In the genomic region with DNA sequence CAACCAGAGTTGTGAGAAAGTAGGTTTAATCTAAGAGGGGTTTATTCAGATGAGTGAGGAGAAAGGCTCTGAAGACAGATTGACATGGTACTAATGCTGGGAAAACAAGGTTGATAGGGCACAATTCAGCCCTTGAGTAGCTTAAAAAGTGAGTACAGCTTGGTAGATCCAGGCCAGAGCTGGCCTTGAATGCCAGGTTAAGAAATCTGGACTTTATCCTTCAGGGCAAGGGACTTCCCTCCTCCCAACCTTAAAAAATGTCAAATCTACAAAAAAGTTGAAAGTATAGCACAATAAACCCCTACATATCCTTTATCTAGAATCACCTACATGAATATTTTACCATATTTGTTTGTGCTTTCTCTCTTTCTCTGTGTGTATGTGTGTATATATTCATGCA, we compare ENCODE assay signal across 33 cellular contexts. TPM values are rescaled to one million over a fixed set of nuclear protein-coding genes. Genes with fewer than 3 reads are reported as not detected.
"Had no signal": no experiment of that assay in that cellular context is flagged by ENCODE, and none has a peak within 500 bp of the region (broad histone marks: within the 10 kb centered on the region; RNA-seq: fewer than 3 reads in every experiment).

No MANE protein-coding gene starts in this region.

- H2AFZ ChIP-seq: neural progenitor cell, parathyroid adenoma had no signal

- H3K36me3 Mint-ChIP-seq: natural killer cell; stimulated activated memory B cell treated with anti-CD40 and anti-IgM and Interleukin-4, amounts not matched to agents 10 μg/mL and 1 μg/mL and 100 μg/mL, for 72 hours; type B pancreatic cell had no signal

- H3K9ac ChIP-seq: neural progenitor cell, parathyroid adenoma had no signal

- H3K4me2 ChIP-seq: neural progenitor cell, smooth muscle cell had no signal

- H3K4me1 Mint-ChIP-seq: natural killer cell; nephron; neural progenitor cell; stimulated activated memory B cell treated with anti-CD40 and anti-IgM and Interleukin-4, amounts not matched to agents 10 μg/mL and 1 μg/mL and 100 μg/mL, for 72 hours; stimulated activated naive CD8-positive, alpha-beta T cell treated with anti-CD3 and anti-CD28 coated beads, Interleukin-15, amount 100 ng/mL, for 72 hours had no signal

- H3K36me3 ChIP-seq: neural progenitor cell, ovary, suprapubic skin, tibial artery, transverse colon, upper lobe of right lung, vagina had no signal

- DNase-seq: natural killer cell; occipital lobe; ovary; posterior cingulate gyrus; psoas muscle; right cardiac atrium; spleen; stimulated activated CD4-positive, alpha-beta T cell treated with anti-CD3 and anti-CD28 coated beads, Interleukin-12 subunit alpha, Interleukin-12 subunit beta, amount 100 ng/mL, for 4 hours; stimulated activated CD4-positive, alpha-beta T cell treated with anti-CD3 and anti-CD28 coated beads, Interleukin-1b, Interleukin-23, amount 100 ng/mL, for 48 hours; stimulated activated CD4-positive, alpha-beta T cell treated with anti-CD3 and anti-CD28 coated beads, Interleukin-4, amount 100 ng/mL, for 1 hour; stimulated activated CD4-positive, alpha-beta T cell treated with anti-CD3 and anti-CD28 coated beads, Interleukin-4, amount 100 ng/mL, for 4 hours; stimulated activated CD8-positive, alpha-beta memory T cell treated with anti-CD3 and anti-CD28 coated beads, Interleukin-4, amount 100 ng/mL, for 48 hours; stimulated activated naive CD4-positive, alpha-beta T cell; stimulated activated naive CD8-positive, alpha-beta T cell treated with anti-CD3 and anti-CD28 coated beads, Interleukin-15, amount 100 ng/mL, for 72 hours; stimulated activated naive CD8-positive, alpha-beta T cell treated with anti-CD3 and anti-CD28 coated beads, Interleukin-15, Interleukin-2, amounts not matched to agents 100 U/mL and 50 U/mL, for 24 hours; substantia nigra; testis; tibial artery; transverse colon; upper lobe of right lung had no signal

- ATAC-seq: natural killer cell; psoas muscle; right cardiac atrium; sciatic nerve; stimulated activated memory B cell treated with anti-CD40 and anti-IgM and Interleukin-4, amounts not matched to agents 10 μg/mL and 1 μg/mL and 100 μg/mL, for 72 hours; stimulated activated naive CD8-positive, alpha-beta T cell treated with anti-CD3 and anti-CD28 coated beads, Interleukin-15, amount 100 ng/mL, for 72 hours; stimulated activated naive CD8-positive, alpha-beta T cell treated with anti-CD3 and anti-CD28 coated beads, Interleukin-15, Interleukin-2, amounts not matched to agents 100 U/mL and 50 U/mL, for 24 hours; upper lobe of right lung had no signal

- H3K4me3 Mint-ChIP-seq: natural killer cell; nephron; neural progenitor cell; stimulated activated memory B cell treated with anti-CD40 and anti-IgM and Interleukin-4, amounts not matched to agents 10 μg/mL and 1 μg/mL and 100 μg/mL, for 72 hours; stimulated activated naive CD8-positive, alpha-beta T cell treated with anti-CD3 and anti-CD28 coated beads, Interleukin-15, amount 100 ng/mL, for 72 hours; type B pancreatic cell had no signal

- H3K27ac ChIP-seq: neural progenitor cell, ovary, parathyroid adenoma, psoas muscle, skin epidermis, spleen, suprapubic skin, testis, tibial artery, transverse colon, upper lobe of right lung, vagina had no signal

- H3K27ac Mint-ChIP-seq: natural killer cell; nephron; neural progenitor cell; progenitor cell of endocrine pancreas; stimulated activated memory B cell treated with anti-CD40 and anti-IgM and Interleukin-4, amounts not matched to agents 10 μg/mL and 1 μg/mL and 100 μg/mL, for 72 hours; stimulated activated naive CD8-positive, alpha-beta T cell treated with anti-CD3 and anti-CD28 coated beads, Interleukin-15, amount 100 ng/mL, for 72 hours; type B pancreatic cell had no signal

- H3K79me2 ChIP-seq: parathyroid adenoma had no signal

- H3K4me3 ChIP-seq: neural progenitor cell, ovary, psoas muscle, skin epidermis, smooth muscle cell, spleen, suprapubic skin, testis, tibial artery, transverse colon, upper lobe of right lung, vagina had no signal

- H3K9me3 Mint-ChIP-seq: natural killer cell; nephron; stimulated activated memory B cell treated with anti-CD40 and anti-IgM and Interleukin-4, amounts not matched to agents 10 μg/mL and 1 μg/mL and 100 μg/mL, for 72 hours; stimulated activated naive CD8-positive, alpha-beta T cell treated with anti-CD3 and anti-CD28 coated beads, Interleukin-15, amount 100 ng/mL, for 72 hours had no signal

- H3K4me1 ChIP-seq: neural progenitor cell, parathyroid adenoma, psoas muscle, suprapubic skin, testis, tibial artery, transverse colon, upper lobe of right lung, vagina had no signal

- H3K27me3 ChIP-seq: neural progenitor cell, ovary, spleen, suprapubic skin, testis, tibial artery, transverse colon, upper lobe of right lung, vagina had no signal

- H3K27me3 Mint-ChIP-seq: progenitor cell of endocrine pancreas; stimulated activated naive CD8-positive, alpha-beta T cell treated with anti-CD3 and anti-CD28 coated beads, Interleukin-15, amount 100 ng/mL, for 72 hours; type B pancreatic cell had no signal

- H3K9me3 ChIP-seq: ovary, psoas muscle, spleen, suprapubic skin, testis, tibial artery, transverse colon, upper lobe of right lung, vagina had no signal

RNA-seq across cellular contexts. Expression of a gene that starts 7.9 kb away (rescaled TPM):
- total RNA-seq: natural killer cell, osteoblast, progenitor cell of endocrine pancreas had no signal
- polyA plus RNA-seq: neural cell had no signal

RNA-seq across cellular contexts. Expression of a gene that starts 51.9 kb away (rescaled TPM):
- total RNA-seq: natural killer cell had no signal
